ENCODE assay signal across 9 cellular contexts in the genomic region with DNA sequence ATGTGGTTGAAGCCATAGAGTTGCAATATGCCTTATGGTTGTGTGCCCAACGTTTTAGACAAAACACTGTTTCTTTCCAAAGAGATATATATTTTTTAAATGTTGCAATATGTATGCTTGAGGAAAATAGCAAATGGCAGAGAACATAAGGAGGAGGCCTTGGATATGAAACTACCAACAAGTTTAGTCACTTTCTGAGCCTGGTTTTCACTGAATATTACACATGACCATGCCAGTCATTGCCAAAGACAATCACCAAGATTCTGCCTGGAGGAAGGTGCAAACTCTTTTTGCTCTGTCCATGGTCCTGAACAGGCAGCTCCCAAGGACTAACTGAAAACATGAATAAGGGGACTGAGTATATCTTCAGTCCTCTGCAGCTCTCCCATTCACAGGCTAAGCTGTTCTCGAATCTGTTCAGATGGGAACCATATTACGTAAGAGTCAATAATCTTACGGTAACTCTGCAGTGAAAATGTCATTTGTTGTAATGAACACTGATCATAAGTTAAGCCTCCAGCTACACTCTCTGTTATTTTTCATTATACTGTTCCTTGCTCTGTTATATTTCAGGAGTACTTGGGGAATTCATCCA.
DNase-seq lines count a peak whose midpoint lies in the region; ATAC-seq and TF ChIP-seq lines count a peak whose summit lies in the region.
"Had no signal": no experiment of that assay in that cellular context is flagged by ENCODE, and none has a peak within 500 bp of the region (broad histone marks: within the 10 kb centered on the region; RNA-seq: fewer than 3 reads in every experiment).

No MANE protein-coding gene starts in this region.

- H3K4me2 ChIP-seq in Karpas-422 (ENCODE audit: low read depth, low read length, poor library complexity, severe bottlenecking), result no peak overlapping the region

- H3K9me3 ChIP-seq in Karpas-422 (ENCODE audit: low read length), result no peaks in the 10 kb centered on the region
- H3K9me3 ChIP-seq in left lung, result peaks cover 0 to 21% of the 10 kb centered on the region in 2 donors

- no peaks in the 10 kb centered on the region for H3K36me3 ChIP-seq in Karpas-422 (ENCODE audit: insufficient read depth, low read length)
- H3K36me3 ChIP-seq in left lung, result no peaks in the 10 kb centered on the region

- H3K4me3 ChIP-seq in Karpas-422 (ENCODE audit: low read length) (no peak overlapping the region), left lung (no peak overlapping the region)

- H3K27me3 ChIP-seq in Karpas-422 (ENCODE audit: low read length), result no peaks in the 10 kb centered on the region
- no peaks in the 10 kb centered on the region for H3K27me3 ChIP-seq in left lung

- no peak overlapping the region for H3K9ac ChIP-seq in Karpas-422 (ENCODE audit: low read length)

- DNase-seq in ELR (ENCODE audit: low read depth), result peak; percentile 56
- DNase-seq in Karpas-422, result peak; percentile 62
- peak; percentile 69 for DNase-seq in astrocyte of the hippocampus (ENCODE audit: low read depth, low spot score)
- no peak for DNase-seq in left lung
- DNase-seq in left ventricle myocardium superior, result no peak
- no peak for DNase-seq in OCI-M2 (lab: John Stamatoyannopoulos, UW; ENCODE audit: unreplicated experiment)

- no peaks in the 10 kb centered on the region for H3K79me2 ChIP-seq in Karpas-422 (ENCODE audit: low read length)

- no peak for TF ChIP-seq CTCF in left lung (IDR thresholded peaks at IDR 0.05)

- H4K20me1 ChIP-seq in Karpas-422 (ENCODE audit: insufficient read depth, low read depth, low read length), result no peaks in the 10 kb centered on the region

- H3K27ac ChIP-seq in Karpas-422 (ENCODE audit: low read length), result no peak overlapping the region
- H3K27ac ChIP-seq in left lung, result no peak overlapping the region

- H3K4me1 ChIP-seq in Karpas-422 (ENCODE audit: low read length), result no peaks in the 10 kb centered on the region
- H3K4me1 ChIP-seq in left lung, result no peaks in the 10 kb centered on the region

- intact Hi-C loops in left lung (cut with DNase I), result no loop called here
- intact Hi-C loops in left ventricle myocardium superior (cut with micrococcal nuclease), result no loop called here

- H3K9me2 ChIP-seq in Karpas-422 (replicated peaks; ENCODE audit: insufficient read depth, low read length), result no peaks in the 10 kb centered on the region

- ATAC-seq in left lung (peak; percentile 43), GM18502 (IDR thresholded peaks at IDR 0.05; ENCODE audit: poor library complexity, unreplicated experiment) (no peak), left ventricle myocardium superior (no peak), GM21390 (IDR thresholded peaks at IDR 0.05; ENCODE audit: unreplicated experiment) (no peak)
- ATAC-seq: stimulated activated effector memory CD8-positive, alpha-beta T cell treated with anti-CD3 and anti-CD28 coated beads, Interleukin-12 subunit alpha, Interleukin-12 subunit beta, amount 100 ng/mL, for 72 hours had no signal

- no peak overlapping the region for H2AFZ ChIP-seq in Karpas-422 (ENCODE audit: low read length)

Comparison
In these comparisons a context has a peak if more than half of its experiments do, and no peak if none do; other contexts are left out.
1. DNase-seq: peak in ELR (single experiment), Karpas-422 (single experiment) and astrocyte of the hippocampus (single experiment); none in left lung (0 of 2), left ventricle myocardium superior (single experiment) and OCI-M2 (single experiment).